In genomic region chrX:103359605-103360004, GRCh38 we compare ENCODE assay signal across 2 cellular contexts. TPM values are rescaled to one million over a fixed set of nuclear protein-coding genes. Genes with fewer than 3 reads are reported as not detected.
"Had no signal": no experiment of that assay in that cellular context is flagged by ENCODE, and none has a peak within 500 bp of the region (broad histone marks: within the 10 kb centered on the region; RNA-seq: fewer than 3 reads in every experiment).

No MANE protein-coding gene starts in this region.

RNA-seq across cellular contexts. Expression of gene BEX2, which starts 48.8 kb away (rescaled TPM):
- total RNA-seq: GM23248, HFFc6 had no signal
- polyA plus RNA-seq: GM23248 had no signal
